Comparison of ENCODE assay signal across 10 cellular contexts in the genomic region with DNA sequence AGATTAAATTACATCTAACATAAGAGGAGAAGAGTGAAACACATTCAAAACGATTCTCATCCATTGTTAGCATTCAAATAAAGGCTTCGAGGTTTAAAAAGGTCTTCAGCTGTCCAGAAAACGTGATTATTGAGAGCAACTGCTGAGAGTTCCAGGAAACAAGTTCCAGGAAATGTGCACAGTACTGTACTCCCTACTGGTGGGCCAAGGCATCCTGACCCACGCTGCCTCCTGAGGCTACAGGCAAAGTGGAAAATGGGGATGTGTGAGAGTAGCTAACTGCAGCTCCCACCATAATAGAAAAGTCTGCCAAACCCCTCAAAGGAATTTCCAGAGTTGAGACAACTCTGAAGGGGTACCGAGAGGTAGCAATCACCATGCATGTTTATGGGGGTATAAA. TPM values are rescaled to one million over a fixed set of nuclear protein-coding genes. Genes with fewer than 3 reads are reported as not detected.
DNase-seq lines count a peak whose midpoint lies in the region; ATAC-seq and TF ChIP-seq lines count a peak whose summit lies in the region.
"Had no signal": no experiment of that assay in that cellular context is flagged by ENCODE, and none has a peak within 500 bp of the region (broad histone marks: within the 10 kb centered on the region; RNA-seq: fewer than 3 reads in every experiment).

No MANE protein-coding gene starts in this region.

- H3K4me1 Mint-ChIP-seq in activated CD4-positive, alpha-beta T cell treated with anti-CD3 and anti-CD28 coated beads, Interleukin-2, amount 10 ng/mL, durations not matched to agents 7 days and 5 days = peaks cover 32% of the 10 kb centered on the region
- peaks cover 20% of the 10 kb centered on the region for H3K4me1 Mint-ChIP-seq in glutamatergic neuron (ENCODE audit: low read depth, unreplicated experiment)
- peaks cover 39% of the 10 kb centered on the region for H3K4me1 Mint-ChIP-seq in stimulated activated effector memory CD8-positive, alpha-beta T cell treated with anti-CD3 and anti-CD28 coated beads, Interleukin-12 subunit alpha, Interleukin-12 subunit beta, amount 100 ng/mL, for 72 hours

- no peak for ATAC-seq in stimulated activated effector memory CD8-positive, alpha-beta T cell treated with anti-CD3 and anti-CD28 coated beads, Interleukin-12 subunit alpha, Interleukin-12 subunit beta, amount 100 ng/mL, for 72 hours

- no peak for TF ChIP-seq CTCF in glutamatergic neuron (IDR thresholded peaks at IDR 0.05; ENCODE audit: partially characterized antibody, unreplicated experiment)

- H3K9me3 ChIP-seq in SJCRH30 (replicated peaks) = no peaks in the 10 kb centered on the region

- H3K36me3 Mint-ChIP-seq in activated CD4-positive, alpha-beta T cell treated with anti-CD3 and anti-CD28 coated beads, Interleukin-2, amount 10 ng/mL, durations not matched to agents 7 days and 5 days (ENCODE audit: low read depth) = no peaks in the 10 kb centered on the region
- peaks cover 6% of the 10 kb centered on the region for H3K36me3 Mint-ChIP-seq in glutamatergic neuron (ENCODE audit: unreplicated experiment)
- peaks cover 12% of the 10 kb centered on the region for H3K36me3 Mint-ChIP-seq in stimulated activated effector memory CD8-positive, alpha-beta T cell treated with anti-CD3 and anti-CD28 coated beads, Interleukin-12 subunit alpha, Interleukin-12 subunit beta, amount 100 ng/mL, for 72 hours

- no peaks in the 10 kb centered on the region for H3K36me3 ChIP-seq in SJCRH30

- no peaks in the 10 kb centered on the region for H3K9me3 Mint-ChIP-seq in activated CD4-positive, alpha-beta T cell treated with anti-CD3 and anti-CD28 coated beads, Interleukin-2, amount 10 ng/mL, durations not matched to agents 7 days and 5 days
- peaks cover 12% of the 10 kb centered on the region for H3K9me3 Mint-ChIP-seq in glutamatergic neuron (ENCODE audit: unreplicated experiment)
- H3K9me3 Mint-ChIP-seq in stimulated activated effector memory CD8-positive, alpha-beta T cell treated with anti-CD3 and anti-CD28 coated beads, Interleukin-12 subunit alpha, Interleukin-12 subunit beta, amount 100 ng/mL, for 72 hours = peaks cover 3% of the 10 kb centered on the region

- peaks cover 7% of the 10 kb centered on the region; the same call in 1 of the 2 replicates for H3K4me1 ChIP-seq in SJCRH30

- H3K27ac Mint-ChIP-seq in activated CD4-positive, alpha-beta T cell treated with anti-CD3 and anti-CD28 coated beads, Interleukin-2, amount 10 ng/mL, durations not matched to agents 7 days and 5 days = no peak overlapping the region
- H3K27ac Mint-ChIP-seq in glutamatergic neuron (ENCODE audit: unreplicated experiment) = no peak overlapping the region
- H3K27ac Mint-ChIP-seq in stimulated activated effector memory CD8-positive, alpha-beta T cell treated with anti-CD3 and anti-CD28 coated beads, Interleukin-12 subunit alpha, Interleukin-12 subunit beta, amount 100 ng/mL, for 72 hours = peak overlapping the region; percentile 90

- CTCF ChIA-PET in activated CD4-positive, alpha-beta T cell treated with anti-CD3 and anti-CD28 coated beads, Interleukin-2, amount 10 ng/mL, durations not matched to agents 7 days and 5 days (lab: Charles Lee) = interaction anchor here (0.8 to 1.9 kb wide), 2 partner anchors 82 to 162 kb away, joined by 3 to 5 read pairs; no protein-coding TSS in a partner anchor

- POLR2A ChIA-PET in activated CD4-positive, alpha-beta T cell treated with anti-CD3 and anti-CD28 coated beads, Interleukin-2, amount 10 ng/mL, durations not matched to agents 7 days and 5 days (lab: Charles Lee) = no interaction called here

- H3K4me3 ChIP-seq in SJCRH30 = peak overlapping the region; percentile 72
- H3K4me3 ChIP-seq: PC-9 had no signal

- no peak for DNase-seq in activated CD4-positive, alpha-beta T cell treated with anti-CD3 and anti-CD28 coated beads, Interleukin-2, amount 10 ng/mL, durations not matched to agents 7 days and 5 days
- no peak for DNase-seq in activated CD4-positive, alpha-beta T cell treated with anti-CD3 and anti-CD28 coated beads, Interleukin-2, amount 50 U/mL, for 4 hours
- DNase-seq in SJCRH30 (peak; percentile 59 to 77), glutamatergic neuron (peak; percentile 19), NCI-H2227 (lab: John Stamatoyannopoulos, UW; ENCODE audit: unreplicated experiment) (no peak), islet precursor cell (no peak)
- no peak for DNase-seq in stimulated activated effector memory CD8-positive, alpha-beta T cell treated with anti-CD3 and anti-CD28 coated beads, Interleukin-12 subunit alpha, Interleukin-12 subunit beta, amount 100 ng/mL, for 72 hours (ENCODE audit: low spot score in 2 of 2)
- DNase-seq in stimulated activated naive CD4-positive, alpha-beta T cell (lab: John Stamatoyannopoulos, UW) = no peak
- DNase-seq: IMR-90, PC-9 had no signal

- peaks cover 5% of the 10 kb centered on the region for H3K27me3 Mint-ChIP-seq in activated CD4-positive, alpha-beta T cell treated with anti-CD3 and anti-CD28 coated beads, Interleukin-2, amount 10 ng/mL, durations not matched to agents 7 days and 5 days
- peaks cover 17% of the 10 kb centered on the region for H3K27me3 Mint-ChIP-seq in glutamatergic neuron (ENCODE audit: unreplicated experiment)

- H3K27me3 ChIP-seq in SJCRH30 = no peaks in the 10 kb centered on the region

- H3K27ac ChIP-seq in SJCRH30 = peak overlapping the region; percentile 56
- H3K27ac ChIP-seq: PC-9 had no signal

- peak overlapping the region; percentile 83 for H3K4me3 Mint-ChIP-seq in activated CD4-positive, alpha-beta T cell treated with anti-CD3 and anti-CD28 coated beads, Interleukin-2, amount 10 ng/mL, durations not matched to agents 7 days and 5 days
- H3K4me3 Mint-ChIP-seq in glutamatergic neuron (ENCODE audit: unreplicated experiment) = peak overlapping the region; percentile 93
- peak overlapping the region; percentile 90 for H3K4me3 Mint-ChIP-seq in stimulated activated effector memory CD8-positive, alpha-beta T cell treated with anti-CD3 and anti-CD28 coated beads, Interleukin-12 subunit alpha, Interleukin-12 subunit beta, amount 100 ng/mL, for 72 hours

RNA-seq across cellular contexts. Expression of a gene that starts 2.0 kb away (rescaled TPM):
- 1 to 10 TPM; 1.2 to 1.3 TPM for total RNA-seq in activated CD4-positive, alpha-beta T cell treated with anti-CD3 and anti-CD28 coated beads, Interleukin-2, amount 10 ng/mL, durations not matched to agents 7 days and 5 days
- 26.7 and 35.5 TPM in 2 replicates for total RNA-seq in SJCRH30 (2014; rRNA removed; shearing (Covaris generic))
- total RNA-seq in glutamatergic neuron (ENCODE audit: unreplicated experiment) = 25.8 TPM

Comparison
In these comparisons a context has a peak if more than half of its experiments do, and no peak if none do; other contexts are left out.
1. DNase-seq: peak in SJCRH30 (2 of 2) and glutamatergic neuron (single experiment); none in activated CD4-positive, alpha-beta T cell treated with anti-CD3 and anti-CD28 coated beads, Interleukin-2, amount 10 ng/mL, durations not matched to agents 7 days and 5 days (single experiment), activated CD4-positive, alpha-beta T cell treated with anti-CD3 and anti-CD28 coated beads, Interleukin-2, amount 50 U/mL, for 4 hours (0 of 2), stimulated activated effector memory CD8-positive, alpha-beta T cell treated with anti-CD3 and anti-CD28 coated beads, Interleukin-12 subunit alpha, Interleukin-12 subunit beta, amount 100 ng/mL, for 72 hours (0 of 2), NCI-H2227 (single experiment), stimulated activated naive CD4-positive, alpha-beta T cell (0 of 6) and islet precursor cell (single experiment).
2. RNA of a gene that starts 2.0 kb away (total RNA-seq): 26.7 to 35.5 TPM in SJCRH30 and 25.8 TPM in glutamatergic neuron (single experiment); 1.2 to 1.3 TPM in activated CD4-positive, alpha-beta T cell treated with anti-CD3 and anti-CD28 coated beads, Interleukin-2, amount 10 ng/mL, durations not matched to agents 7 days and 5 days; every median in the first group is over 10 times any median in the second.
3. Peak in every context shown above with its lines, with median percentiles within 50 percentile points of each other: H3K4me3 Mint-ChIP-seq.